ENCODE assay signal across 10 cellular contexts in the genomic region with DNA sequence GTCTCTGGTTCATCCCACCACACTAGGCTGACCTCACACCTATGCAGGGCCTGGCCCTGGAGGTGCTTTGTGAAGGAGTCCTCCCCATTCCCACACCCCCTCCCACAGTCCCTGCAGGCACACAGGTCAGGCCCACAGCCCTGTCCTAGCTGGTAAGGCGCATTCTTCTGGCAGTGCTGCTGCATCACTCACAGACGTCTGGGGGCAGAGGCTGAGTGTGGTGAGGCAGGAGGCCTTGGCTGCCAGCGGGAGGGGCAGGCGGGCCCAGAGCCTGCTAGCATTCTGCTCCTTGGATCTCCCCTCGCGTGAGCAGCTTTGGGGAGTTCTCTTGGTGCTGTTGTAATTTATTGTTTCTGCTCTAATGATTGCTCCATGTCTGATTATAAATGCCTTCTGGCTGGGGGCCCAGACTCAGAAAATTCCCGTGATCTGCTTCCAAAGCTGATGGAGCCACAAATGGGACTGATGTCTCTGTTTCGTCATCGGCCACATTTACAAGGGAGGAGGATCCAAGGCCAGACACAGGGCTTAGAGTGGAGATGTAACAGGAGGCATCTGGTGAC.
DNase-seq lines count a peak whose midpoint lies in the region; ATAC-seq and TF ChIP-seq lines count a peak whose summit lies in the region.
"Had no signal": no experiment of that assay in that cellular context is flagged by ENCODE, and none has a peak within 500 bp of the region (broad histone marks: within the 10 kb centered on the region; RNA-seq: fewer than 3 reads in every experiment).

No MANE protein-coding gene starts in this region.

- H3K36me3 ChIP-seq in skeletal muscle tissue (ENCODE audit: control insufficient read depth in 3 of 3, insufficient read depth in 3 of 3, low read length in 3 of 3) = no peaks in the 10 kb centered on the region

- H3K4me1 Mint-ChIP-seq in brain = peaks cover 30% of the 10 kb centered on the region

- H3K27ac Mint-ChIP-seq in brain = peak overlapping the region in 3 of 5 experiments; percentile 38 to 71 (median 58)
- H3K27ac Mint-ChIP-seq: activated T-cell treated with anti-CD3 and anti-CD28 coated beads, Interleukin-2, amount 50 U/mL, for 72 hours had no signal

- CTCF ChIA-PET in GM10248 (lab: Yijun Ruan, JAX) = interaction anchor here (2.7 kb wide), 1 partner anchor 11 kb away, joined by 7 read pairs; no protein-coding TSS in a partner anchor

- H3K4me1 ChIP-seq in skeletal muscle tissue (ENCODE audit: control insufficient read depth in 3 of 3, insufficient read depth in 3 of 3, low read length in 3 of 3) = peaks cover 14 to 21% (median 16%) of the 10 kb centered on the region in 3 donors

- peaks cover 5% of the 10 kb centered on the region for H3K27me3 Mint-ChIP-seq in brain

- H3K4me3 ChIP-seq in skeletal muscle tissue (ENCODE audit: low read length in 3 of 3) = no peak overlapping the region

- H3K9me3 ChIP-seq in skeletal muscle tissue (ENCODE audit: control insufficient read depth in 3 of 3, low read length in 3 of 3) = peaks cover 0 to 2% (median 0%) of the 10 kb centered on the region in 3 donors

- H3K27ac ChIP-seq in skeletal muscle tissue (ENCODE audit: low read depth, low read length) = peak overlapping the region; percentile 53

- no peak for TF ChIP-seq CTCF in brain (conservative IDR thresholded peaks at IDR 0.05)
- TF ChIP-seq CTCF in GM10248 (IDR thresholded peaks at IDR 0.05; ENCODE audit: control extremely low read depth, extremely low read depth, low read depth, missing control alignments) = no peak

- H3K27me3 ChIP-seq in skeletal muscle tissue (ENCODE audit: control insufficient read depth in 3 of 3, insufficient read depth in 3 of 3, low read length in 3 of 3) = peaks cover 0 to 4% (median 0%) of the 10 kb centered on the region in 3 donors

- H3K36me3 Mint-ChIP-seq in brain = no peaks in the 10 kb centered on the region

- H3K9me3 Mint-ChIP-seq in brain = peaks cover 0 to 4% (median 0%) of the 10 kb centered on the region in 5 experiments
- H3K9me3 Mint-ChIP-seq: activated T-cell treated with anti-CD3 and anti-CD28 coated beads, Interleukin-2, amount 50 U/mL, for 72 hours had no signal

- DNase-seq in GOT3 (lab: John Stamatoyannopoulos, UW) (peak; percentile 58), kidney glomerular epithelial cell (lab: John Stamatoyannopoulos, UW) (peak; percentile 97), GM10248 (ENCODE audit: extremely low spot score) (no peak), NCI-H345 (lab: John Stamatoyannopoulos, UW) (no peak)
- no peak for DNase-seq in stimulated activated CD4-positive, alpha-beta T cell treated with anti-CD3 and anti-CD28 coated beads, Interleukin-4, amount 100 ng/mL, for 1 hour
- DNase-seq: activated T-cell treated with anti-CD3 and anti-CD28 coated beads, Interleukin-2, amount 50 U/mL, for 72 hours; NCI-H1417 had no signal

- POLR2A ChIA-PET in GM10248 (lab: Yijun Ruan, JAX) = no interaction called here

- ATAC-seq in HG03571 (IDR thresholded peaks at IDR 0.05; ENCODE audit: unreplicated experiment) = no peak
- ATAC-seq: activated T-cell treated with anti-CD3 and anti-CD28 coated beads, Interleukin-2, amount 50 U/mL, for 72 hours had no signal

- H3K9ac ChIP-seq in skeletal muscle tissue (ENCODE audit: low read depth in 1 of 3, low read length in 3 of 3) = no peak overlapping the region

- no peak overlapping the region for H3K4me3 Mint-ChIP-seq in brain
- H3K4me3 Mint-ChIP-seq: activated T-cell treated with anti-CD3 and anti-CD28 coated beads, Interleukin-2, amount 50 U/mL, for 72 hours had no signal

Comparison
In these comparisons a context has a peak if more than half of its experiments do, and no peak if none do; other contexts are left out.
1. DNase-seq: peak in GOT3 (single experiment) and kidney glomerular epithelial cell (single experiment); none in GM10248 (single experiment), stimulated activated CD4-positive, alpha-beta T cell treated with anti-CD3 and anti-CD28 coated beads, Interleukin-4, amount 100 ng/mL, for 1 hour (single experiment) and NCI-H345 (single experiment).